In genomic region chr10:11176746-11177145, GRCh38 we compare ENCODE assay signal across 10 cellular contexts.
DNase-seq lines count a peak whose midpoint lies in the region; ATAC-seq and TF ChIP-seq lines count a peak whose summit lies in the region.
"Had no signal": no experiment of that assay in that cellular context is flagged by ENCODE, and none has a peak within 500 bp of the region (broad histone marks: within the 10 kb centered on the region; RNA-seq: fewer than 3 reads in every experiment).

No MANE protein-coding gene starts in this region.

- H3K36me3 ChIP-seq in colonic mucosa = no peaks in the 10 kb centered on the region
- peaks cover 0 to 28% (median 13%) of the 10 kb centered on the region in 4 donors for H3K36me3 ChIP-seq in stomach
- no peaks in the 10 kb centered on the region for H3K36me3 ChIP-seq in H7 (replicated peaks; ENCODE audit: control insufficient read depth, insufficient read depth, low read length)
- H3K36me3 ChIP-seq: uterus had no signal

- H3K9me3 Mint-ChIP-seq in activated T-cell treated with anti-CD3 and anti-CD28 coated beads, Interleukin-2, amount 50 U/mL, for 72 hours = no peaks in the 10 kb centered on the region

- DNase-seq in activated T-cell treated with anti-CD3 and anti-CD28 coated beads, Interleukin-2, amount 50 U/mL, for 72 hours = peak; percentile 52 to 60
- DNase-seq in activated T-cell treated with anti-CD3 and anti-CD28 coated beads for 4 hours (no peak), NB4 (ENCODE audit: low read depth) (peak; percentile 77), colonic mucosa (no peak), stomach (no peak), OCI-M2 (lab: John Stamatoyannopoulos, UW; ENCODE audit: unreplicated experiment) (no peak), RPMI8226 (no peak), H7 (no peak)
- DNase-seq: NCI-H345, uterus had no signal

- peaks cover 16 to 19% of the 10 kb centered on the region in 2 donors for H3K36me3 Mint-ChIP-seq in activated T-cell treated with anti-CD3 and anti-CD28 coated beads, Interleukin-2, amount 50 U/mL, for 72 hours (ENCODE audit: insufficient read depth in 2 of 2)

- TF ChIP-seq EP300 in stomach (IDR thresholded peaks at IDR 0.05) = no peak

- peak; percentile 22 to 29 for ATAC-seq in activated T-cell treated with anti-CD3 and anti-CD28 coated beads, Interleukin-2, amount 50 U/mL, for 72 hours (replicated peaks in 1 of 2)

- H3K9me3 ChIP-seq in colonic mucosa (no peaks in the 10 kb centered on the region), stomach (no peaks in the 10 kb centered on the region)
- H3K9me3 ChIP-seq: uterus had no signal

- H3K27me3 ChIP-seq in colonic mucosa (no peaks in the 10 kb centered on the region), stomach (no peaks in the 10 kb centered on the region), H7 (ENCODE audit: control insufficient read depth, insufficient read depth, low read length) (no peaks in the 10 kb centered on the region)
- H3K27me3 ChIP-seq: uterus had no signal

- H3K4me1 ChIP-seq in colonic mucosa = no peaks in the 10 kb centered on the region
- H3K4me1 ChIP-seq in stomach = peaks cover 0 to 80% (median 22%) of the 10 kb centered on the region in 4 donors
- H3K4me1 ChIP-seq: uterus had no signal

- H3K4me3 ChIP-seq in NB4 (ENCODE audit: low read depth, low read length) = peak overlapping the region; percentile 6
- H3K4me3 ChIP-seq in colonic mucosa = no peak overlapping the region
- peak overlapping the region in 1 of 4 donors; percentile 15 for H3K4me3 ChIP-seq in stomach
- no peak overlapping the region for H3K4me3 ChIP-seq in H7 (ENCODE audit: insufficient read depth, low read depth, low read length)
- H3K4me3 ChIP-seq: uterus had no signal

- peak overlapping the region; percentile 46 for H3K27ac ChIP-seq in colonic mucosa
- H3K27ac ChIP-seq in stomach = peak overlapping the region; percentile 13 to 88 (median 66)
- H3K27ac ChIP-seq: uterus had no signal

- H3K4me1 Mint-ChIP-seq in activated T-cell treated with anti-CD3 and anti-CD28 coated beads, Interleukin-2, amount 50 U/mL, for 72 hours (ENCODE audit: low read depth) = peaks cover 10% of the 10 kb centered on the region

- H3K9ac ChIP-seq in colonic mucosa (ENCODE audit: low read depth in 2 of 2, low read length in 2 of 2) = peak overlapping the region in 1 of 2 donors; percentile 19

- no peak for TF ChIP-seq POLR2A in NB4 (IDR thresholded peaks at IDR 0.05; ENCODE audit: extremely low read depth, insufficient read length)
- TF ChIP-seq POLR2A in stomach (IDR thresholded peaks at IDR 0.05) = no peak

- H3K27me3 Mint-ChIP-seq in activated T-cell treated with anti-CD3 and anti-CD28 coated beads, Interleukin-2, amount 50 U/mL, for 72 hours (ENCODE audit: low read depth) = no peaks in the 10 kb centered on the region

- intact Hi-C loops in colonic mucosa (cut with DNase I) (no loop called here), stomach (cut with DNase I; ENCODE audit: low total_unique reads) (no loop called here)

- peak overlapping the region; percentile 100 for H3K27ac Mint-ChIP-seq in activated T-cell treated with anti-CD3 and anti-CD28 coated beads, Interleukin-2, amount 50 U/mL, for 72 hours

- TF ChIP-seq CTCF in NB4 (IDR thresholded peaks at IDR 0.05; ENCODE audit: low read depth, low read length) = no peak
- no peak for TF ChIP-seq CTCF in colonic mucosa (IDR thresholded peaks at IDR 0.05)
- TF ChIP-seq CTCF in stomach (IDR thresholded peaks at IDR 0.05) = no peak

- no peak overlapping the region for H3K4me3 Mint-ChIP-seq in activated T-cell treated with anti-CD3 and anti-CD28 coated beads, Interleukin-2, amount 50 U/mL, for 72 hours

- WGBS in stomach, 5 donors = 67 to 80% (median 76%) methylated on average over 7 of the region's 7 CpGs

Comparison
In these comparisons a context has a peak if more than half of its experiments do, and no peak if none do; other contexts are left out.
1. DNase-seq: peak in activated T-cell treated with anti-CD3 and anti-CD28 coated beads, Interleukin-2, amount 50 U/mL, for 72 hours (2 of 2) and NB4 (single experiment); none in activated T-cell treated with anti-CD3 and anti-CD28 coated beads for 4 hours (single experiment), colonic mucosa (single experiment), stomach (single experiment), OCI-M2 (single experiment), RPMI8226 (single experiment) and H7 (single experiment).